In the genomic region with DNA sequence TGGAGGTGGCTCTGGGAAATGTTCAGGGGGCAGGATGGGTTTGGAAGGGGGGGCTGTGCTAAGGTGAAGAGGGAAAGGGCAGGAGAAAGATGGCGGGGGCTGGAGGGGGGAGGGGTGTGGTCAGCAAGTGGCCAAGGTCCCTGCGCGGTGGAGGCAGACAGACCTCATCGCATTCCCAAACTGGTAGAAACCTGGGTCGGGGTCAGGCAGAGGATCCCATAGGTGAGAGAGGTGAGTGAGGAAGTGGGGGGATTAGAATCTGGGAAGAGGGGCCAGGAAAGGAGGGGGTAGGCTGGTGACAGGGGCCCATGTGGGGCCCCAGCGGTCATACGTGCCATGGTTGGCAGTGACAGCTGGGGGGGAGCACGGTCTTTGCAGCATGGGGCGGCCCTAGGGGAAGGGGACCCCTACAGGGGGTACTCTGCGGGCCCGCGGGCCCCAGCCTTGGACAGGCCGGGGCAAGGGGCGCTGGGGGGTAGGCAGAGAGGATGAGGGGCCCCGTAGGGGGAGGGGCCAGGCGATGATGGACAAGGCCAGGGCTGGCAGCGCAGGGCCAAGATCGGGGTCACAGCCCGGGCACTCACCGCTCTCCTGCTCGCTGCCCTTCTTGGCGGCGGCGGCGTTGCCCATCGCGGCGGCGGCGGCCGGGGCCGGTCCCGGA, we compare ENCODE assay signal across 8 cellular contexts. TPM values are rescaled to one million over a fixed set of nuclear protein-coding genes. Genes with fewer than 3 reads are reported as not detected.
DNase-seq lines count a peak whose midpoint lies in the region; ATAC-seq and TF ChIP-seq lines count a peak whose summit lies in the region.

No MANE protein-coding gene starts in this region.

- peak overlapping the region; percentile 51 to 96 for H3K27ac ChIP-seq in ovary

- H3K9me3 ChIP-seq in ovary: no peaks in the 10 kb centered on the region

- peak overlapping the region; percentile 81 for H3K4me3 ChIP-seq in fibroblast of pulmonary artery (replicated peaks; ENCODE audit: low read depth, low read length)
- H3K4me3 ChIP-seq in ovary: peak overlapping the region; percentile 97

- intact Hi-C loops in ovary (cut with DNase I): loop anchor here in 1 of 4 donors (5.0 kb wide), 1 partner anchor 35 kb away; no protein-coding TSS in a partner anchor

- TF ChIP-seq POLR2A in ovary (IDR thresholded peaks at IDR 0.05) (no peak), erythroblast (IDR thresholded peaks at IDR 0.05; ENCODE audit: low read length) (no peak)

- no peaks in the 10 kb centered on the region for H3K27me3 ChIP-seq in ovary

- POLR2A ChIA-PET in GM10248 (lab: Yijun Ruan, JAX): no interaction called here

- H3K4me1 ChIP-seq in ovary (ENCODE audit: insufficient read depth): peaks cover 30% of the 10 kb centered on the region

- peak; percentile 0 for ATAC-seq in HG02885 (IDR thresholded peaks at IDR 0.05; ENCODE audit: poor library complexity, unreplicated experiment)

- WGBS in ovary, 3 donors: 0 to 1% (median 1%) methylated on average over 28 to 33 of the region's 33 CpGs

- no peaks in the 10 kb centered on the region for H3K36me3 ChIP-seq in ovary

- TF ChIP-seq EP300 in ovary (IDR thresholded peaks at IDR 0.05): no peak

- CTCF ChIA-PET in GM10248 (lab: Yijun Ruan, JAX): interaction anchor here (1.2 to 6.6 kb wide), 5 partner anchors 14 to 232 kb away, joined by 3 to 50 read pairs (median 14); a partner anchor contains a TSS

- no peak for TF ChIP-seq CTCF in fibroblast of pulmonary artery (IDR thresholded peaks at IDR 0.05; ENCODE audit: low read length, missing control alignments)
- TF ChIP-seq CTCF in ovary (IDR thresholded peaks at IDR 0.05): no peak
- no peak for TF ChIP-seq CTCF in GM10248 (IDR thresholded peaks at IDR 0.05; ENCODE audit: control extremely low read depth, extremely low read depth, low read depth, missing control alignments)

- peak; percentile 22 for DNase-seq in Daoy (ENCODE audit: low read depth)
- peak; percentile 41 for DNase-seq in activated CD4-positive, CD25-positive, alpha-beta regulatory T cell treated with anti-CD3 and anti-CD28 coated beads, Interleukin-2, amount 50 U/mL, for 72 hours
- DNase-seq in fibroblast of pulmonary artery (ENCODE audit: low read depth): no peak
- peak; percentile 55 to 78 (median 77) for DNase-seq in ovary
- no peak for DNase-seq in GM10248 (ENCODE audit: extremely low spot score)
- no peak for DNase-seq in erythroblast (lab: John Stamatoyannopoulos, UW)
- DNase-seq in cortex of kidney (lab: John Stamatoyannopoulos, UW): no peak

RNA-seq across cellular contexts. Expression of a gene that starts 0.5 kb away (rescaled TPM):
- total RNA-seq in Daoy (2014; rRNA removed; shearing (Covaris generic)): 29.8 and 36.0 TPM in 2 replicates
- 100 to 1,000 TPM in 5 of 7 donors, 10 to 100 TPM in 2; 33.3 to 280 (median 201) TPM for total RNA-seq in ovary
- polyA plus RNA-seq in ovary: 100 to 1,000 TPM; 104 to 207 TPM

RNA-seq across cellular contexts. Expression of a gene that starts 19.3 kb away (rescaled TPM):
- total RNA-seq in Daoy (2014; rRNA removed; shearing (Covaris generic)): 78.5 and 110 TPM in 2 replicates
- 1 to 10 TPM in 4 of 7 donors, under 1 TPM in 3; 0.12 to 4.9 (median 1.0) TPM for total RNA-seq in ovary
- 1 to 10 TPM in 1 of 2 donors, under 1 TPM in 1; 0.99 to 1.6 TPM for polyA plus RNA-seq in ovary

RNA-seq across cellular contexts. Expression of a gene that starts 26.5 kb away (rescaled TPM):
- 95.5 and 121 TPM in 2 replicates for total RNA-seq in Daoy (2014; rRNA removed; shearing (Covaris generic))
- 10 to 100 TPM; 13.6 to 68.3 (median 41.0) TPM for total RNA-seq in ovary
- polyA plus RNA-seq in ovary: 10 to 100 TPM; 10.5 to 23.6 TPM

RNA-seq across cellular contexts. Expression of a gene that starts 31.5 kb away (rescaled TPM):
- not detected in 2 replicates for total RNA-seq in Daoy (2014; rRNA removed; shearing (Covaris generic))
- total RNA-seq in ovary: not detected
- under 1 TPM in 1 of 2 donors, not detected in 1; 0.08 TPM for polyA plus RNA-seq in ovary

RNA-seq across cellular contexts. Expression of a gene that starts 44.5 kb away (rescaled TPM):
- total RNA-seq in Daoy (2014; rRNA removed; shearing (Covaris generic)): 0.29 and 1.3 TPM in 2 replicates
- total RNA-seq in ovary: 10 to 100 TPM in 1 of 7 donors, 1 to 10 TPM in 1, under 1 TPM in 5; 0.28 to 13.9 (median 0.53) TPM
- 1 to 10 TPM in 1 of 2 donors, under 1 TPM in 1; 0.80 to 1.3 TPM for polyA plus RNA-seq in ovary

Comparison
In these comparisons a context has a peak if more than half of its experiments do, and no peak if none do; other contexts are left out.
1. DNase-seq: peak in Daoy (single experiment), activated CD4-positive, CD25-positive, alpha-beta regulatory T cell treated with anti-CD3 and anti-CD28 coated beads, Interleukin-2, amount 50 U/mL, for 72 hours (single experiment) and ovary (5 of 5); none in fibroblast of pulmonary artery (single experiment), GM10248 (single experiment), erythroblast (0 of 2) and cortex of kidney (single experiment).
2. RNA of a gene that starts 19.3 kb away (total RNA-seq): 78.5 to 110 TPM in Daoy; 0.12 to 4.9 TPM in ovary; every median in the first group is over 10 times any median in the second.